Comparison of ENCODE assay signal across 1 cellular context in the genomic region with DNA sequence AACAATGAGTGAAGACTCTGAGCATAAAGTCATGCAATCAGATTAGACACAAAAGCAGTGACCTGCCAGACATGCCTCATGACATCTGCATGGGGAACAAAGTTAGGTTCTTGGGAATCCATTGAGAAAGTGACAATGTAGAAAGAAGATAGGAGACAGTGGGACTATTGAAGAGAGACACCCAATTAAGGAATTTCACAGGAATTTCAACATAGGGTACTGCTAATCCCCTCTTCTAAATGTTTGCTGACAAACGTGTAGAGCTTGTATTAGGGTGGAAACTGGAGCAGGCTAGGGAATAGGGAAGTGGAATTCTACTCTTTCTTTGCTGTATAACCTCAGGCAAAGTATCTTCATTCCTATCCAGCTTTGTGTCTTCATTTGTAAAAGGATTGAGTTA.
TF ChIP-seq lines count a peak whose summit lies in the region.

No MANE protein-coding gene starts in this region.

TF ChIP-seq in K562, 482 proteins besides CTCF, POLR2A, EP300 and RAD21 (continued from another document):
- TF ChIP-seq NFATC3 (IDR thresholded peaks at IDR 0.05) (no peak), NEUROD1 (IDR thresholded peaks at IDR 0.05; ENCODE audit: borderline replicate concordance, low read depth, low read length, partially characterized antibody) (no peak)
- TF ChIP-seq, protein P1, sequence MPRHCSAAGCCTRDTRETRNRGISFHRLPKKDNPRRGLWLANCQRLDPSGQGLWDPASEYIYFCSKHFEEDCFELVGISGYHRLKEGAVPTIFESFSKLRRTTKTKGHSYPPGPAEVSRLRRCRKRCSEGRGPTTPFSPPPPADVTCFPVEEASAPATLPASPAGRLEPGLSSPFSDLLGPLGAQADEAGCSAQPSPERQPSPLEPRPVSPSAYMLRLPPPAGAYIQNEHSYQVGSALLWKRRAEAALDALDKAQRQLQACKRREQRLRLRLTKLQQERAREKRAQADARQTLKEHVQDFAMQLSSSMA (CRISPR knock-in tag; IDR thresholded peaks at IDR 0.05) = no peak
